ENCODE assay signal across 8 cellular contexts in the genomic region with DNA sequence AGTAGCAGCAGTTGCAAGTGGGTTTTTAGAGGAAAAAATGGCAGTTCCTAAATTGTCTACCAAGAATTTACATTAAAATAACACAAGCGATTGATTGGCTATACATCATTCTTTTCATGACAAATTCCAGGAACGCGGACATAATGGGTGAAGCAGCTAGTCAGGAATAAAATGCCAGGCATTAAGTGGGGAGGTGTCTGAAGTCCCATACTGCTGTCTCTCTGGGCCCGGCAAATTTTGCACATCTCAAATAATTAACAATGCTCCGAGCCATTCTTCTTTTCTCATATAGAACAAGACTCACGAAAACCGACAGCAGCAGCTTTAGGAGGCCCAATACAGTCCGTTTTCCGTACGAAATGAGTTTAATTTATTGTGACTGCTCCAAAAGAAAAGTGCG. TPM values are rescaled to one million over a fixed set of nuclear protein-coding genes. Genes with fewer than 3 reads are reported as not detected.
A peak's percentile ranks its signal among the peaks of the same experiment; 100 is the strongest.
DNase-seq lines count a peak whose midpoint lies in the region; ATAC-seq, FAIRE-seq and TF ChIP-seq lines count a peak whose summit lies in the region.

No MANE protein-coding gene starts in this region.

- peaks cover 63% of the 10 kb centered on the region for H3F3A ChIP-seq in GM23248 (ENCODE audit: insufficient read depth)

- no peak for TF ChIP-seq POLR2A in gastrocnemius medialis (IDR thresholded peaks at IDR 0.05)
- TF ChIP-seq POLR2A in GM12892 (IDR thresholded peaks at IDR 0.05; ENCODE audit: low read depth, low read length) = no peak

- no peak for TF ChIP-seq CTCF in fibroblast of pulmonary artery (IDR thresholded peaks at IDR 0.05; ENCODE audit: low read length, missing control alignments)
- TF ChIP-seq CTCF in gastrocnemius medialis (IDR thresholded peaks at IDR 0.05 in 4 of 5, conservative IDR thresholded peaks at IDR 0.05 in 1 of 5) = no peak

- H3K4me1 ChIP-seq in GM23248 (ENCODE audit: insufficient read depth) = peaks cover 51% of the 10 kb centered on the region
- peaks cover 20 to 34% of the 10 kb centered on the region in 2 donors for H3K4me1 ChIP-seq in gastrocnemius medialis

- ATAC-seq in gastrocnemius medialis (no peak), HG02938 (IDR thresholded peaks at IDR 0.05; ENCODE audit: unreplicated experiment) (no peak), HG03439 (IDR thresholded peaks at IDR 0.05; ENCODE audit: unreplicated experiment) (no peak)

- no peaks in the 10 kb centered on the region for H3K9me2 ChIP-seq in GM23248 (ENCODE audit: insufficient read depth)

- 5 to 6% methylated on average over 11 of the region's 11 CpGs for WGBS in GM23248 (ENCODE audit: low coverage in 1 of 2, low lambda C conversion rate in 2 of 2, missing lambda C conversion rate in 2 of 2), 2 experiments

- H3K4me3 ChIP-seq in GM23248 (peak overlapping the region; percentile 90), SK-N-MC (peak overlapping the region; percentile 92), fibroblast of pulmonary artery (replicated peaks; ENCODE audit: low read depth, low read length) (peak overlapping the region; percentile 93), gastrocnemius medialis (peak overlapping the region; percentile 78 to 98 (median 93))

- peak overlapping the region; percentile 75 for H2AFZ ChIP-seq in GM23248

- H3K9ac ChIP-seq in GM23248 = peak overlapping the region; percentile 94
- H3K9ac ChIP-seq in SK-N-MC (ENCODE audit: insufficient read length) = peak overlapping the region; percentile 93

- in situ Hi-C loops in GM23248 (cut with MboI) (no loop called here), gastrocnemius medialis (cut with MboI; ENCODE audit: low sequenced_read_pairs in 4 of 4) (no loop called here)

- no peak for FAIRE-seq in GM12892 (lab: Jason Lieb, UNC)

- H3K36me3 ChIP-seq in GM23248 (ENCODE audit: low read depth) (peaks cover 18% of the 10 kb centered on the region), SK-N-MC (ENCODE audit: insufficient read depth, low read length) (peaks cover 36% of the 10 kb centered on the region), gastrocnemius medialis (peaks cover 0 to 16% of the 10 kb centered on the region in 2 donors)

- intact Hi-C loops in gastrocnemius medialis (cut with DNase I; ENCODE audit: low total_unique reads) = loop anchor here (1.0 to 10.0 kb wide), 4 partner anchors 15 to 1625 kb away; partner anchors contain the start of genes LRR1, RPS29 and TMX1

- H3K27me3 ChIP-seq in GM23248 (replicated peaks; ENCODE audit: insufficient read depth) (no peaks in the 10 kb centered on the region), gastrocnemius medialis (no peaks in the 10 kb centered on the region)

- H4K20me1 ChIP-seq in GM23248 (ENCODE audit: insufficient read depth) = no peaks in the 10 kb centered on the region

- H3K9me3 ChIP-seq in GM23248 (ENCODE audit: low read depth) = no peaks in the 10 kb centered on the region
- H3K9me3 ChIP-seq in SK-N-MC (ENCODE audit: low read depth, low read length) = no peaks in the 10 kb centered on the region
- no peaks in the 10 kb centered on the region for H3K9me3 ChIP-seq in gastrocnemius medialis

- H3K4me2 ChIP-seq in GM23248 (ENCODE audit: unreplicated experiment) = peak overlapping the region; percentile 85

- DNase-seq in GM23248 (peak; percentile 19), SK-N-MC (ENCODE audit: low read depth, low spot score) (no peak), fibroblast of pulmonary artery (ENCODE audit: low read depth) (no peak), gastrocnemius medialis (no peak), GM12892 (ENCODE audit: insufficient read length) (no peak), NK-92 (lab: John Stamatoyannopoulos, UW; ENCODE audit: unreplicated experiment) (no peak)

- H3K27ac ChIP-seq in GM23248 (peak overlapping the region; percentile 96), SK-N-MC (peak overlapping the region; percentile 89; the same call in 1 of the 2 replicates), gastrocnemius medialis (peak overlapping the region; percentile 94 to 99 (median 96))

- H3K79me2 ChIP-seq in GM23248 (ENCODE audit: insufficient read depth) = peaks cover 83% of the 10 kb centered on the region

RNA-seq across cellular contexts. Expression of gene RPL36AL, which starts 0.7 kb away (rescaled TPM):
- 89.8 and 92.5 TPM in 2 replicates for total RNA-seq in GM23248 (2014; rRNA removed; shearing (Covaris generic))
- polyA plus RNA-seq in GM23248 (2016; fragmentation: Nextera tagmentation; extraction: Ambion mirVana) = 240 and 253 TPM in 2 replicates
- 100 to 1,000 TPM; 156 to 226 (median 203) TPM for total RNA-seq in gastrocnemius medialis
- 499 TPM for polyA plus RNA-seq in GM12892 (2012; ENCODE audit: missing spikeins)

RNA-seq across cellular contexts. Expression of gene MGAT2, which starts 0.9 kb away (rescaled TPM):
- 92.9 and 105 TPM in 2 replicates for total RNA-seq in GM23248 (2014; rRNA removed; shearing (Covaris generic))
- 40.2 and 41.9 TPM in 2 replicates for polyA plus RNA-seq in GM23248 (2016; fragmentation: Nextera tagmentation; extraction: Ambion mirVana)
- total RNA-seq in gastrocnemius medialis = 10 to 100 TPM in 2 of 4 donors, 1 to 10 TPM in 2; 7.2 to 11.5 (median 9.6) TPM
- polyA plus RNA-seq in GM12892 (2012; ENCODE audit: missing spikeins) = 0.45 TPM

RNA-seq across cellular contexts. Expression of gene DNAAF2, which starts 15.3 kb away (rescaled TPM):
- total RNA-seq in GM23248 (2014; rRNA removed; shearing (Covaris generic)) = 11.0 and 11.1 TPM in 2 replicates
- 11.1 and 12.8 TPM in 2 replicates for polyA plus RNA-seq in GM23248 (2016; fragmentation: Nextera tagmentation; extraction: Ambion mirVana)
- total RNA-seq in gastrocnemius medialis = 1 to 10 TPM; 5.6 to 8.4 (median 6.9) TPM
- polyA plus RNA-seq in GM12892 (2012; ENCODE audit: missing spikeins) = 7.4 TPM

RNA-seq across cellular contexts. Expression of gene LRR1, which starts 21.0 kb away (rescaled TPM):
- 9.6 and 12.0 TPM in 2 replicates for total RNA-seq in GM23248 (2014; rRNA removed; shearing (Covaris generic))
- polyA plus RNA-seq in GM23248 (2016; fragmentation: Nextera tagmentation; extraction: Ambion mirVana) = 14.6 and 17.5 TPM in 2 replicates
- 1 to 10 TPM; 1.3 to 5.8 (median 3.7) TPM for total RNA-seq in gastrocnemius medialis
- 24.9 TPM for polyA plus RNA-seq in GM12892 (2012; ENCODE audit: missing spikeins)

RNA-seq across cellular contexts. Expression of gene RPS29, which starts 33.5 kb away (rescaled TPM):
- 2,075 and 5,928 TPM in 2 replicates for total RNA-seq in GM23248 (2014; rRNA removed; shearing (Covaris generic))
- polyA plus RNA-seq in GM23248 (2016; fragmentation: Nextera tagmentation; extraction: Ambion mirVana) = 980 and 1,000 TPM in 2 replicates
- over 10,000 TPM in 1 of 4 donors, 1,000 to 10,000 TPM in 3; 6,799 to 10,395 (median 8,793) TPM for total RNA-seq in gastrocnemius medialis
- 10,187 TPM for polyA plus RNA-seq in GM12892 (2012; ENCODE audit: missing spikeins)
